30 cellular contexts compared by ENCODE assay signal in genomic region chr20:47223896-47224295, GRCh38.
"Had no signal": no experiment of that assay in that cellular context is flagged by ENCODE, and none has a peak within 500 bp of the region (broad histone marks: within the 10 kb centered on the region; RNA-seq: fewer than 3 reads in every experiment).

No MANE protein-coding gene starts in this region.

- H3K27me3 Mint-ChIP-seq: activated CD4-positive, alpha-beta T cell treated with anti-CD3 and anti-CD28 coated beads for 36 hours; activated CD4-positive, alpha-beta T cell treated with anti-CD3 and anti-CD28 coated beads, Interleukin-2, amount 10 ng/mL, durations not matched to agents 7 days and 5 days; activated naive CD8-positive, alpha-beta T cell treated with anti-CD3 and anti-CD28 coated beads for 36 hours had no signal

- ATAC-seq: activated CD4-positive, alpha-beta T cell treated with anti-CD3 and anti-CD28 coated beads for 36 hours; activated CD4-positive, CD25-positive, alpha-beta regulatory T cell treated with anti-CD3 and anti-CD28 coated beads, Interleukin-2, amount 50 U/mL, for 24 hours; activated CD8-positive, alpha-beta T cell treated with anti-CD3 and anti-CD28 coated beads, Interleukin-2, amount 10 ng/mL, durations not matched to agents 7 days and 5 days; K562; PC-3 had no signal

- H3K27me3 ChIP-seq: brain microvascular endothelial cell, Peyer's patch had no signal

- DNase-seq: activated CD4-positive, alpha-beta T cell treated with anti-CD3 and anti-CD28 coated beads for 36 hours; activated CD4-positive, alpha-beta T cell treated with anti-CD3 and anti-CD28 coated beads, Interleukin-2, amount 10 ng/mL, durations not matched to agents 7 days and 5 days; activated CD4-positive, alpha-beta T cell treated with anti-CD3 and anti-CD28 coated beads, Interleukin-2, amount 50 U/mL, for 48 hours; activated CD8-positive, alpha-beta T cell treated with anti-CD3 and anti-CD28 coated beads, Interleukin-2, amount 10 ng/mL, durations not matched to agents 7 days and 5 days; activated effector memory CD4-positive, alpha-beta T cell treated with Interleukin-2 at 50 U/mL for 16 hours; activated naive CD4-positive, alpha-beta T cell treated with anti-CD3 and anti-CD28 coated beads, Interleukin-2, amount 50 U/mL, for 16 hours; activated naive CD8-positive, alpha-beta T cell treated with anti-CD3 and anti-CD28 coated beads for 36 hours; activated T-cell treated with anti-CD3 and anti-CD28 coated beads, Interleukin-2, amount 50 U/mL, for 48 hours; amniotic stem cell; aorta; brain microvascular endothelial cell; central memory CD4-positive, alpha-beta T cell; NCI-H1105; NCI-H1417 treated with DMSO at 0.1 percent for 48 hours; NCI-H187 treated with DMSO at 0.1 percent for 48 hours; NCI-H2081; NCI-H345; NCI-H524 treated with DMSO at 0.1 percent for 48 hours; NCI-H748 treated with DMSO at 0.1 percent for 48 hours; NK-92 treated with Interleukin-12 subunit alpha and Interleukin-12 subunit beta, amount 100 ng/mL, for 24 hours; PC-3; Peyer's patch; Right ventricle myocardium superior; SW 1271; T-helper 1 cell; T-helper 2 cell; T-helper 9 cell; WERI-Rb-1 had no signal

- H3K4me3 Mint-ChIP-seq: activated CD4-positive, alpha-beta T cell treated with anti-CD3 and anti-CD28 coated beads for 36 hours; activated CD4-positive, alpha-beta T cell treated with anti-CD3 and anti-CD28 coated beads, Interleukin-2, amount 10 ng/mL, durations not matched to agents 7 days and 5 days; activated CD8-positive, alpha-beta T cell treated with anti-CD3 and anti-CD28 coated beads, Interleukin-2, amount 10 ng/mL, durations not matched to agents 7 days and 5 days; activated naive CD8-positive, alpha-beta T cell treated with anti-CD3 and anti-CD28 coated beads for 36 hours had no signal

- H3K9me3 Mint-ChIP-seq: activated CD4-positive, alpha-beta T cell treated with anti-CD3 and anti-CD28 coated beads, Interleukin-2, amount 10 ng/mL, durations not matched to agents 7 days and 5 days; activated naive CD8-positive, alpha-beta T cell treated with anti-CD3 and anti-CD28 coated beads for 36 hours had no signal

- H3K27ac ChIP-seq: brain microvascular endothelial cell, Peyer's patch, WERI-Rb-1 had no signal

- H3K4me3 ChIP-seq: K562, Peyer's patch had no signal

- H3K4me1 Mint-ChIP-seq: activated CD4-positive, alpha-beta T cell treated with anti-CD3 and anti-CD28 coated beads for 36 hours; activated naive CD8-positive, alpha-beta T cell treated with anti-CD3 and anti-CD28 coated beads for 36 hours had no signal

- H3K9me3 ChIP-seq: Peyer's patch had no signal

- H3K4me1 ChIP-seq: Peyer's patch had no signal

- H3K27ac Mint-ChIP-seq: activated CD4-positive, alpha-beta T cell treated with anti-CD3 and anti-CD28 coated beads for 36 hours; activated CD4-positive, alpha-beta T cell treated with anti-CD3 and anti-CD28 coated beads, Interleukin-2, amount 10 ng/mL, durations not matched to agents 7 days and 5 days; activated CD8-positive, alpha-beta T cell treated with anti-CD3 and anti-CD28 coated beads, Interleukin-2, amount 10 ng/mL, durations not matched to agents 7 days and 5 days had no signal
